Comparison of ENCODE assay signal across 8 cellular contexts in genomic region chr5:81751836-81752643, GRCh38. TPM values are rescaled to one million over a fixed set of nuclear protein-coding genes. Genes with fewer than 3 reads are reported as not detected.
A peak's percentile ranks its signal among the peaks of the same experiment; 100 is the strongest.
DNase-seq lines count a peak whose midpoint lies in the region; ATAC-seq, FAIRE-seq and TF ChIP-seq lines count a peak whose summit lies in the region.

No MANE protein-coding gene starts in this region.

- peaks cover 28% of the 10 kb centered on the region for H3K27me3 ChIP-seq in RWPE2 (ENCODE audit: insufficient read depth, poor library complexity, severe bottlenecking)
- no peaks in the 10 kb centered on the region for H3K27me3 ChIP-seq in ectodermal cell (ENCODE audit: control insufficient read depth, insufficient read depth, low read length, poor library complexity, severe bottlenecking)
- no peaks in the 10 kb centered on the region for H3K27me3 ChIP-seq in mucosa of stomach (ENCODE audit: control insufficient read depth, insufficient read depth, low read length)

- WGBS in ectodermal cell, 2 experiments, result 12 to 13% methylated on average over 33 to 34 of the region's 37 CpGs

- peak overlapping the region; percentile 67 for H3K27ac ChIP-seq in RWPE2 (ENCODE audit: poor library complexity, severe bottlenecking)
- peak overlapping the region; percentile 81 for H3K27ac ChIP-seq in ectodermal cell (ENCODE audit: insufficient read depth, low read depth, low read length, poor library complexity, severe bottlenecking)

- ATAC-seq in RWPE2 (ENCODE audit: low read depth), result no peak
- ATAC-seq in GM21619 (IDR thresholded peaks at IDR 0.05; ENCODE audit: unreplicated experiment), result no peak
- ATAC-seq in HG03565 (IDR thresholded peaks at IDR 0.05; ENCODE audit: unreplicated experiment), result no peak

- H3K36me3 ChIP-seq in RWPE2 (ENCODE audit: low read depth) (no peaks in the 10 kb centered on the region), ectodermal cell (ENCODE audit: control insufficient read depth, insufficient read depth, low read length) (no peaks in the 10 kb centered on the region), mucosa of stomach (ENCODE audit: control insufficient read depth, insufficient read depth, low read length) (no peaks in the 10 kb centered on the region)

- H3K9ac ChIP-seq in mucosa of stomach (ENCODE audit: low read length), result peak overlapping the region; percentile 95

- no peak for FAIRE-seq in urothelium cell line (lab: Jason Lieb, UNC)

- H3K4me1 ChIP-seq in RWPE2 (ENCODE audit: insufficient read depth, poor library complexity, severe bottlenecking) (peaks cover 28% of the 10 kb centered on the region), ectodermal cell (ENCODE audit: control insufficient read depth, insufficient read depth, low read length) (peaks cover 43% of the 10 kb centered on the region), mucosa of stomach (ENCODE audit: control insufficient read depth, insufficient read depth, low read length) (peaks cover 10% of the 10 kb centered on the region)

- H3K4me3 ChIP-seq in RWPE2 (ENCODE audit: severe bottlenecking), result peak overlapping the region; percentile 55
- H3K4me3 ChIP-seq in ectodermal cell (ENCODE audit: insufficient read depth, low read depth, low read length), result peak overlapping the region; percentile 39
- H3K4me3 ChIP-seq in mucosa of stomach (ENCODE audit: low read length), result peak overlapping the region; percentile 61

- DNase-seq in activated T-cell treated with anti-CD3 and anti-CD28 coated beads for 1 hour (ENCODE audit: low read depth) (peak; percentile 5), RWPE2 (ENCODE audit: low spot score) (no peak), urothelium cell line (ENCODE audit: low spot score) (no peak)
- no peak for DNase-seq in activated T-cell treated with anti-CD3 and anti-CD28 coated beads, Interleukin-2, amount 50 U/mL, for 1 hour

- no peak for TF ChIP-seq CTCF in RWPE2 (IDR thresholded peaks at IDR 0.05; ENCODE audit: poor library complexity, severe bottlenecking)

- H3K9me3 ChIP-seq in RWPE2 (ENCODE audit: severe bottlenecking) (no peaks in the 10 kb centered on the region), ectodermal cell (ENCODE audit: control insufficient read depth, low read length) (no peaks in the 10 kb centered on the region), mucosa of stomach (ENCODE audit: control insufficient read depth, low read length) (no peaks in the 10 kb centered on the region)

RNA-seq across cellular contexts. Expression of gene SSBP2, which starts 1.1 kb away (rescaled TPM):
- polyA plus RNA-seq in ectodermal cell (2013, experiment 1 of 4), result 126 TPM
- polyA plus RNA-seq in ectodermal cell (2013, experiment 2 of 4), result 106 TPM
- polyA plus RNA-seq in ectodermal cell (2013, experiment 3 of 4), result 112 TPM
- polyA plus RNA-seq in ectodermal cell (2013, experiment 4 of 4), result 137 TPM
